In genomic region chr5:2697446-2698200, GRCh38 we compare ENCODE assay signal across 1 cellular context.
TF ChIP-seq lines count a peak whose summit lies in the region.

No MANE protein-coding gene starts in this region.

TF ChIP-seq in K562, 482 proteins besides CTCF, POLR2A, EP300 and RAD21 (continued from another document):
- TF ChIP-seq ZBTB40 (IDR thresholded peaks at IDR 0.05) = no peak
- TF ChIP-seq ZBTB40 (CRISPR knock-in tag; IDR thresholded peaks at IDR 0.05) = no peak
- no peak for TF ChIP-seq SPI1 (IDR thresholded peaks at IDR 0.05; ENCODE audit: borderline replicate concordance, low read depth, low read length)
- TF ChIP-seq XRCC5 (IDR thresholded peaks at IDR 0.05; ENCODE audit: low read depth, low read length) = no peak
